ENCODE assay signal across 8 cellular contexts in the genomic region with DNA sequence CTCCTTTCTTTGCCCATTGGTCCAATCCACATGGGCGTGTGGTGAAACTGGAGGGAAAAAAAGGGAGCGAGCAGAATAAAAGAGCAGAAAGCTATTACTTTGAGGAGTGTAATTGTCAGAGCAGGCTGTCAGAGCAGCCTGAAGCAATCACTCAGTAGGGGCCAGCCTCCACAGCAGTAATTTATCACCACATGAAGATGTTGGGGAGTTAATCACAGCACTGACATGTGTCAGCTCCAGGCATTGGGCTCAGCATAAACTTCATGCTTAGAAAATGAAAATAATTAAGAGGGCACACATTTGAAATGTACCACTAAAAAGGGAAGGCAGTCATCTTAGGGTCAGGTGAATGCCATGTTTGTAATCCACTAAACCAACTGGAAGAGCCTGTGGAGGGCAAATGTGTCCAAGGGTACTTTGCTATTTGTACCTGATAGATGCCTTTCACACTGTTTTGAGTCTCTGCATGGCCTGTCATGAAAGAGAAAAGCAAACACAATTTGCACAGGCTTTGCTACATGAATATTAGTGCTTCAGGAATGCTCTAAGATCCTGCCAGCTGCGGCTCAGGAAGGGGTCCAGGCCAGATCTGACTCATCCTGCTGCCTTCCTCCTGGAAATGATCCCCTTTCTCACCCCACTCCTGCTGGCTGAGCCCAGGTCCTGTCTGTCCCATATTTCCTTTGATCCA. TPM values are rescaled to one million over a fixed set of nuclear protein-coding genes. Genes with fewer than 3 reads are reported as not detected.
DNase-seq lines count a peak whose midpoint lies in the region; ATAC-seq and TF ChIP-seq lines count a peak whose summit lies in the region.

No MANE protein-coding gene starts in this region.

- no peaks in the 10 kb centered on the region for H3K27me3 ChIP-seq in thymus (ENCODE audit: control insufficient read depth, insufficient read depth)

- peaks cover 59% of the 10 kb centered on the region for H3K4me1 Mint-ChIP-seq in activated CD4-positive, alpha-beta T cell treated with anti-CD3 and anti-CD28 coated beads, Interleukin-2, amount 10 ng/mL, durations not matched to agents 24 days and 14 days
- H3K4me1 Mint-ChIP-seq in activated CD8-positive, alpha-beta T cell treated with anti-CD3 and anti-CD28 coated beads for 36 hours (ENCODE audit: low read depth) = peaks cover 52% of the 10 kb centered on the region

- peak overlapping the region; percentile 38 for H3K4me3 Mint-ChIP-seq in activated CD4-positive, alpha-beta T cell treated with anti-CD3 and anti-CD28 coated beads, Interleukin-2, amount 10 ng/mL, durations not matched to agents 24 days and 14 days
- H3K4me3 Mint-ChIP-seq in activated CD8-positive, alpha-beta T cell treated with anti-CD3 and anti-CD28 coated beads for 36 hours = peak overlapping the region; percentile 99

- no peak for TF ChIP-seq CTCF in activated CD8-positive, alpha-beta T cell treated with anti-CD3 and anti-CD28 coated beads for 36 hours (IDR thresholded peaks at IDR 0.05)

- CTCF ChIA-PET in activated CD8-positive, alpha-beta T cell treated with anti-CD3 and anti-CD28 coated beads for 36 hours (lab: Charles Lee) = interaction anchor here (1.1 to 1.9 kb wide), 4 partner anchors 9 to 186 kb away, joined by 3 to 6 read pairs (median 6); no protein-coding TSS in a partner anchor

- peaks cover 7% of the 10 kb centered on the region for H3K36me3 ChIP-seq in thymus (ENCODE audit: control insufficient read depth, insufficient read depth)

- H3K9me3 Mint-ChIP-seq in activated CD4-positive, alpha-beta T cell treated with anti-CD3 and anti-CD28 coated beads, Interleukin-2, amount 10 ng/mL, durations not matched to agents 24 days and 14 days = peaks cover 3% of the 10 kb centered on the region
- no peaks in the 10 kb centered on the region for H3K9me3 Mint-ChIP-seq in activated CD8-positive, alpha-beta T cell treated with anti-CD3 and anti-CD28 coated beads for 36 hours

- POLR2A ChIA-PET in activated CD8-positive, alpha-beta T cell treated with anti-CD3 and anti-CD28 coated beads for 36 hours (lab: Charles Lee) = interaction anchor here (0.7 to 1.3 kb wide), 8 partner anchors 24 to 400 kb away, joined by 3 to 5 read pairs (median 3); no protein-coding TSS in a partner anchor

- ATAC-seq in activated CD8-positive, alpha-beta T cell treated with anti-CD3 and anti-CD28 coated beads for 36 hours = no peak

- 82% methylated on average over 3 of the region's 3 CpGs for WGBS in thymus

- peak overlapping the region; percentile 54 for H3K27ac ChIP-seq in thymus (ENCODE audit: low read depth)

- no peaks in the 10 kb centered on the region for H3K9me3 ChIP-seq in thymus (ENCODE audit: control insufficient read depth)

- intact Hi-C loops in activated CD4-positive, alpha-beta T cell treated with anti-CD3 and anti-CD28 coated beads, Interleukin-2, amount 10 ng/mL, durations not matched to agents 24 days and 14 days (cut with micrococcal nuclease) = loop anchor here (5.0 to 10.0 kb wide), 3 partner anchors 34 to 74 kb away; no protein-coding TSS in a partner anchor
- intact Hi-C loops in activated CD8-positive, alpha-beta T cell treated with anti-CD3 and anti-CD28 coated beads for 36 hours (cut with micrococcal nuclease) = loop anchor here (5.0 kb wide), 1 partner anchor 239 kb away; no protein-coding TSS in a partner anchor

- H3K4me1 ChIP-seq in thymus (ENCODE audit: control insufficient read depth, insufficient read depth, low read length) = peaks cover 21% of the 10 kb centered on the region

- DNase-seq in activated CD4-positive, alpha-beta T cell treated with anti-CD3 and anti-CD28 coated beads, Interleukin-2, amount 10 ng/mL, durations not matched to agents 24 days and 14 days = peak; percentile 66
- no peak for DNase-seq in activated CD4-positive, alpha-beta T cell treated with anti-CD3 and anti-CD28 coated beads, Interleukin-2, amount 50 U/mL, for 48 hours
- peak; percentile 43 for DNase-seq in activated CD8-positive, alpha-beta T cell treated with anti-CD3 and anti-CD28 coated beads for 36 hours
- DNase-seq in hepatic stellate cell (ENCODE audit: low spot score) (peak; percentile 61), DMS153 treated with DMSO at 0.1 percent for 48 hours (lab: John Stamatoyannopoulos, UW; ENCODE audit: unreplicated experiment) (no peak), NCI-H2196 treated with DMSO at 0.1 percent for 48 hours (lab: John Stamatoyannopoulos, UW; ENCODE audit: unreplicated experiment) (no peak)
- no peak for DNase-seq in activated CD4-positive, alpha-beta T cell treated with anti-CD3 and anti-CD28 coated beads, Interleukin-2, amount 50 U/mL, for 1 hour

- H3K4me3 ChIP-seq in thymus (ENCODE audit: low read length) = no peak overlapping the region

- H3K27me3 Mint-ChIP-seq in activated CD4-positive, alpha-beta T cell treated with anti-CD3 and anti-CD28 coated beads, Interleukin-2, amount 10 ng/mL, durations not matched to agents 24 days and 14 days = no peaks in the 10 kb centered on the region
- no peaks in the 10 kb centered on the region for H3K27me3 Mint-ChIP-seq in activated CD8-positive, alpha-beta T cell treated with anti-CD3 and anti-CD28 coated beads for 36 hours

- H3K36me3 Mint-ChIP-seq in activated CD4-positive, alpha-beta T cell treated with anti-CD3 and anti-CD28 coated beads, Interleukin-2, amount 10 ng/mL, durations not matched to agents 24 days and 14 days (ENCODE audit: low read depth) = peaks cover 21% of the 10 kb centered on the region
- peaks cover 21% of the 10 kb centered on the region for H3K36me3 Mint-ChIP-seq in activated CD8-positive, alpha-beta T cell treated with anti-CD3 and anti-CD28 coated beads for 36 hours (ENCODE audit: low read depth)

- H3K27ac Mint-ChIP-seq in activated CD4-positive, alpha-beta T cell treated with anti-CD3 and anti-CD28 coated beads, Interleukin-2, amount 10 ng/mL, durations not matched to agents 24 days and 14 days = peak overlapping the region; percentile 88
- H3K27ac Mint-ChIP-seq in activated CD8-positive, alpha-beta T cell treated with anti-CD3 and anti-CD28 coated beads for 36 hours = peak overlapping the region; percentile 94

RNA-seq across cellular contexts. Expression of a gene that starts 2.9 kb away (rescaled TPM):
- 49.1 and 53.0 TPM in 2 replicates for total RNA-seq in activated CD4-positive, alpha-beta T cell treated with anti-CD3 and anti-CD28 coated beads, Interleukin-2, amount 10 ng/mL, durations not matched to agents 24 days and 14 days
- 10 to 100 TPM; 62.8 to 62.9 TPM for total RNA-seq in activated CD8-positive, alpha-beta T cell treated with anti-CD3 and anti-CD28 coated beads for 36 hours
- 25.2 TPM for polyA plus RNA-seq in thymus

Comparison
In these comparisons a context has a peak if more than half of its experiments do, and no peak if none do; other contexts are left out.
1. DNase-seq: peak in activated CD4-positive, alpha-beta T cell treated with anti-CD3 and anti-CD28 coated beads, Interleukin-2, amount 10 ng/mL, durations not matched to agents 24 days and 14 days (single experiment), activated CD8-positive, alpha-beta T cell treated with anti-CD3 and anti-CD28 coated beads for 36 hours (single experiment) and hepatic stellate cell (single experiment); none in activated CD4-positive, alpha-beta T cell treated with anti-CD3 and anti-CD28 coated beads, Interleukin-2, amount 50 U/mL, for 48 hours (0 of 2), DMS153 treated with DMSO at 0.1 percent for 48 hours (single experiment), activated CD4-positive, alpha-beta T cell treated with anti-CD3 and anti-CD28 coated beads, Interleukin-2, amount 50 U/mL, for 1 hour (single experiment) and NCI-H2196 treated with DMSO at 0.1 percent for 48 hours (single experiment).